ENCODE assay signal across 25 cellular contexts in genomic region chr2:187912956-187913355, GRCh38.
"Had no signal": no experiment of that assay in that cellular context is flagged by ENCODE, and none has a peak within 500 bp of the region (broad histone marks: within the 10 kb centered on the region; RNA-seq: fewer than 3 reads in every experiment).

No MANE protein-coding gene starts in this region.

- H3K4me3 ChIP-seq: gastroesophageal sphincter, heart left ventricle, pancreas, psoas muscle, right atrium auricular region, thoracic aorta, vagina had no signal

- H3K36me3 ChIP-seq: gastroesophageal sphincter, heart left ventricle, pancreas, right atrium auricular region, thoracic aorta, vagina had no signal

- H3K27me3 ChIP-seq: gastroesophageal sphincter, heart left ventricle, pancreas, right atrium auricular region, vagina had no signal

- ATAC-seq: activated T-cell treated with anti-CD3 and anti-CD28 coated beads, Interleukin-2, amount 50 U/mL, for 4 hours; gastroesophageal sphincter; heart left ventricle; left colon; pancreas; psoas muscle had no signal

- H3K4me1 ChIP-seq: psoas muscle, right atrium auricular region, vagina had no signal

- H3K27ac ChIP-seq: gastroesophageal sphincter, heart left ventricle, pancreas, psoas muscle, right atrium auricular region, thoracic aorta, vagina had no signal

- H3K9me3 ChIP-seq: gastroesophageal sphincter, heart left ventricle, pancreas, psoas muscle, right atrium auricular region, thoracic aorta, vagina had no signal

- DNase-seq: activated CD4-positive, alpha-beta T cell treated with anti-CD3 and anti-CD28 coated beads for 4 hours; activated CD4-positive, alpha-beta T cell treated with anti-CD3 and anti-CD28 coated beads, Interleukin-2, amount 50 U/mL, for 48 hours; activated CD4-positive, CD25-positive, alpha-beta regulatory T cell; activated CD8-positive, alpha-beta memory T cell treated with anti-CD3 and anti-CD28 coated beads, Interleukin-2, amount 50 U/mL, for 48 hours; activated naive CD4-positive, alpha-beta T cell treated with anti-CD3 and anti-CD28 coated beads for 36 hours; activated naive CD8-positive, alpha-beta T cell treated with anti-CD3 and anti-CD28 coated beads, Interleukin-2, amount 10 ng/mL, durations not matched to agents 7 days and 5 days; activated T-cell treated with anti-CD3 and anti-CD28 coated beads, Interleukin-2, amount 50 U/mL, for 4 hours; amygdala; effector CD4-positive, alpha-beta T cell; erythroblast; heart left ventricle; left colon; mesenchymal stem cell; nephron progenitor cell; pancreas; psoas muscle; stimulated activated CD4-positive, alpha-beta T cell treated with anti-CD3 and anti-CD28 coated beads, Interleukin-4, amount 100 ng/mL, for 24 hours; stimulated activated naive CD4-positive, alpha-beta T cell treated with Interleukin-2 at 50 U/mL for 16 hours; T-helper 9 cell had no signal

- FAIRE-seq: endometrium, keratinocyte, pancreas had no signal
